In genomic region chr3:147921044-147921443, GRCh38 we compare ENCODE assay signal across 17 cellular contexts.
DNase-seq lines count a peak whose midpoint lies in the region; ATAC-seq and TF ChIP-seq lines count a peak whose summit lies in the region.
"Had no signal": no experiment of that assay in that cellular context is flagged by ENCODE, and none has a peak within 500 bp of the region (broad histone marks: within the 10 kb centered on the region; RNA-seq: fewer than 3 reads in every experiment).

No MANE protein-coding gene starts in this region.

- H3K4me2 ChIP-seq in mesenchymal stem cell (ENCODE audit: low read length, poor library complexity, severe bottlenecking) = no peak overlapping the region

- in situ Hi-C loops in astrocyte of the spinal cord (cut with HindIII; ENCODE audit: low sequenced_read_pairs) = no loop called here

- ATAC-seq in HG03469 (IDR thresholded peaks at IDR 0.05; ENCODE audit: unreplicated experiment) = no peak
- ATAC-seq: activated CD4-positive, CD25-positive, alpha-beta regulatory T cell treated with anti-CD3 and anti-CD28 coated beads, Interleukin-2, amount 50 U/mL, for 24 hours had no signal

- DNase-seq in AG09319 (ENCODE audit: extremely low read depth, low read depth) = peak; percentile 32
- peak; percentile 27 for DNase-seq in HCEC 1CT
- peak; percentile 59 for DNase-seq in astrocyte of the spinal cord (ENCODE audit: low read depth, low spot score)
- no peak for DNase-seq in mesenchymal stem cell
- DNase-seq in GF-D8 (lab: John Stamatoyannopoulos, UW) = no peak
- no peak for DNase-seq in GM19238 (ENCODE audit: insufficient read length, low spot score)
- DNase-seq in NCI-H1417 treated with DMSO at 0.1 percent for 48 hours (lab: John Stamatoyannopoulos, UW) = no peak
- DNase-seq: dorsolateral prefrontal cortex; midbrain; MM.1S; NCI-H1694 treated with DMSO at 0.1 percent for 48 hours; NCI-H345; NK-92 treated with Interleukin-12 subunit alpha and Interleukin-12 subunit beta, amount 100 ng/mL, for 24 hours; retina had no signal

- H3K18ac ChIP-seq in mesenchymal stem cell (ENCODE audit: low read depth in 1 of 2, low read length in 2 of 2) = no peak overlapping the region

- H3K79me1 ChIP-seq in mesenchymal stem cell (replicated peaks; ENCODE audit: low read length, poor library complexity, severe bottlenecking) = no peaks in the 10 kb centered on the region

- no peak overlapping the region for H4K91ac ChIP-seq in mesenchymal stem cell (ENCODE audit: low read length)

- H2BK12ac ChIP-seq in mesenchymal stem cell (ENCODE audit: low read length in 2 of 2) = no peak overlapping the region

- H2AK5ac ChIP-seq in mesenchymal stem cell (ENCODE audit: low read length, severe bottlenecking) = no peak overlapping the region

- no peak overlapping the region for H3K27ac ChIP-seq in mesenchymal stem cell (ENCODE audit: low read length, poor library complexity, severe bottlenecking)
- H3K27ac ChIP-seq: dorsolateral prefrontal cortex, epithelial cell of prostate had no signal

- H3K14ac ChIP-seq in mesenchymal stem cell (ENCODE audit: low read length in 2 of 2) = no peak overlapping the region

- H2AFZ ChIP-seq in mesenchymal stem cell (ENCODE audit: low read depth, low read length) = no peak overlapping the region

- H3K4me3 ChIP-seq in astrocyte of the spinal cord (ENCODE audit: low read depth, low read length) = no peak overlapping the region
- no peak overlapping the region for H3K4me3 ChIP-seq in mesenchymal stem cell (ENCODE audit: insufficient read depth in 1 of 2, low read depth in 1 of 2, low read length in 2 of 2)
- H3K4me3 ChIP-seq: dorsolateral prefrontal cortex had no signal

- H2BK15ac ChIP-seq in mesenchymal stem cell (ENCODE audit: low read depth, poor library complexity, severe bottlenecking) = no peak overlapping the region

- no peaks in the 10 kb centered on the region for H3K9me3 ChIP-seq in mesenchymal stem cell (ENCODE audit: control insufficient read depth, low read length)

- no peaks in the 10 kb centered on the region for H3K4me1 ChIP-seq in mesenchymal stem cell (ENCODE audit: control insufficient read depth, insufficient read depth, low read depth, low read length)

- no peak overlapping the region for H3K23ac ChIP-seq in mesenchymal stem cell (ENCODE audit: low read length in 2 of 2)

- WGBS in mesenchymal stem cell = 78% methylated on average over 1 of the region's 2 CpGs

- no peak overlapping the region for H2BK5ac ChIP-seq in mesenchymal stem cell (ENCODE audit: low read depth, low read length, poor library complexity, severe bottlenecking)

- H4K8ac ChIP-seq in mesenchymal stem cell (ENCODE audit: low read length) = no peak overlapping the region

- H3K9ac ChIP-seq in mesenchymal stem cell (ENCODE audit: low read length) = peak overlapping the region; percentile 66

- H3K27me3 ChIP-seq in mesenchymal stem cell (ENCODE audit: control insufficient read depth in 1 of 2, insufficient read depth in 1 of 2, low read length in 2 of 2) = no peaks in the 10 kb centered on the region
- H3K27me3 ChIP-seq: dorsolateral prefrontal cortex had no signal

- H3K4ac ChIP-seq in mesenchymal stem cell (ENCODE audit: low read depth in 1 of 2, low read length in 2 of 2) = no peak overlapping the region

- TF ChIP-seq CTCF in AG09319 (IDR thresholded peaks at IDR 0.05; ENCODE audit: low read depth, low read length) = no peak
- no peak for TF ChIP-seq CTCF in astrocyte of the spinal cord (IDR thresholded peaks at IDR 0.05; ENCODE audit: low read depth, low read length)

- no peak overlapping the region for H2BK120ac ChIP-seq in mesenchymal stem cell (ENCODE audit: low read depth, low read length)

- H3K36me3 ChIP-seq in mesenchymal stem cell (ENCODE audit: control insufficient read depth in 1 of 2, insufficient read depth in 2 of 2, low read depth in 1 of 2, low read length in 2 of 2) = no peaks in the 10 kb centered on the region

Comparison
In these comparisons a context has a peak if more than half of its experiments do, and no peak if none do; other contexts are left out.
1. DNase-seq: peak in AG09319 (single experiment), HCEC 1CT (single experiment) and astrocyte of the spinal cord (single experiment); none in mesenchymal stem cell (single experiment), GF-D8 (single experiment), GM19238 (single experiment) and NCI-H1417 treated with DMSO at 0.1 percent for 48 hours (single experiment).